ENCODE assay signal across 1 cellular context in the genomic region with DNA sequence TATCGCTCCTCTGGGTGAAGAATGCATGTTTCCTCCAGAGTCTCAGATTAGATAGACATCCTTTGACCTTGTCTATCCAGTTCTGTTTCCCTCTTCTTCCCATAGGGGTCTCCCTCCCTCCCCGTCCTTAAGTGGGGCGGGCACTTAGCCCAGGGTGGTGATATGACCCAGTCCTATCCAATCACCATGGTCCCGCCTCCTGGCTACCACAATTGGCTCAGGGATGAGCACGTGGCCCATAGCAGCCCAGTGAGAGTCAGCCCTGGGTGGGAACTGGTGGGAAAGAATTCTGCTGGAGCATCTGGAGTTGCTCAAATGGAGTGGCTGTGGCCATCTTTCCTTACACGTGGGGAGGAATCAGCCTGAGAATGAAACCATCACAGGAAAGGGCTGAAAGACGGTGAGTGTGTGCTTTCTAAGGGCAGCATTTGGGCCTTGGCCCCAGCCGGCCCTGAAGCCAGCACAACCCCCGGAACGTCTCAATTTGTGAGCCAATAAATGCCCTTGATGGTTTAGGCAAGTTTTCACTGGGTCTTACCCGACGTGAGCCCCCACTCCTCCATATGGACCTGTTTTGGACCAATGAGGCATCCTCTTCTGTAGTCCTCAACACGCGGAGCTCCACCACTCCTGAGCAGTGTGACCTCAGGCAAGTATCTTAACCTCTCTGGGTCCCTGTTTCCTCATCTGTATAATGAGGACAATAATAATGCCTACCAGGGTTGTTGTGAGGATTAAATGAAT.
TF ChIP-seq lines count a peak whose summit lies in the region.

No MANE protein-coding gene starts in this region.

TF ChIP-seq in HepG2, 621 proteins besides CTCF, POLR2A, EP300 and RAD21 (continued from another document):
- TF ChIP-seq, protein P1, sequence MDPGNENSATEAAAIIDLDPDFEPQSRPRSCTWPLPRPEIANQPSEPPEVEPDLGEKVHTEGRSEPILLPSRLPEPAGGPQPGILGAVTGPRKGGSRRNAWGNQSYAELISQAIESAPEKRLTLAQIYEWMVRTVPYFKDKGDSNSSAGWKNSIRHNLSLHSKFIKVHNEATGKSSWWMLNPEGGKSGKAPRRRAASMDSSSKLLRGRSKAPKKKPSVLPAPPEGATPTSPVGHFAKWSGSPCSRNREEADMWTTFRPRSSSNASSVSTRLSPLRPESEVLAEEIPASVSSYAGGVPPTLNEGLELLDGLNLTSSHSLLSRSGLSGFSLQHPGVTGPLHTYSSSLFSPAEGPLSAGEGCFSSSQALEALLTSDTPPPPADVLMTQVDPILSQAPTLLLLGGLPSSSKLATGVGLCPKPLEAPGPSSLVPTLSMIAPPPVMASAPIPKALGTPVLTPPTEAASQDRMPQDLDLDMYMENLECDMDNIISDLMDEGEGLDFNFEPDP (CRISPR knock-in tag; conservative IDR thresholded peaks at IDR 0.05), result no peak
- TF ChIP-seq CREM (IDR thresholded peaks at IDR 0.05) (no peak), CREM (CRISPR knock-in tag; IDR thresholded peaks at IDR 0.05) (no peak), ZNF232 (CRISPR knock-in tag; IDR thresholded peaks at IDR 0.05; ENCODE audit: borderline replicate concordance) (no peak), GATA4 (IDR thresholded peaks at IDR 0.05; ENCODE audit: borderline replicate concordance, low read depth) (0 out of 2 replicates have a peak, but pooled peaks have one; percentile 11), TEAD2 (CRISPR knock-in tag; IDR thresholded peaks at IDR 0.05) (no peak), KLF16 (CRISPR knock-in tag; IDR thresholded peaks at IDR 0.05) (peak in 1 of 2 experiments; percentile 32; a peak in 1 of 4 replicates), XRCC5 (optimal IDR thresholded peaks at IDR 0.05; ENCODE audit: low read length) (peak; percentile 68), PRPF4 (IDR thresholded peaks at IDR 0.05; ENCODE audit: low read depth, low read length, poor library complexity, severe bottlenecking) (no peak), ZNF772 (CRISPR knock-in tag; IDR thresholded peaks at IDR 0.05) (no peak), HOXA3 (CRISPR knock-in tag; IDR thresholded peaks at IDR 0.05) (peak; percentile 70), ZNF780A (CRISPR knock-in tag; IDR thresholded peaks at IDR 0.05) (no peak), ZMYM2 (CRISPR knock-in tag; IDR thresholded peaks at IDR 0.05) (no peak), ZNF331 (CRISPR knock-in tag; IDR thresholded peaks at IDR 0.05) (peak; percentile 38; the same call in 1 of the 2 replicates), ZNF563 (CRISPR knock-in tag; IDR thresholded peaks at IDR 0.05) (0 out of 2 replicates have a peak, but pooled peaks have one; percentile 40), ZSCAN22 (CRISPR knock-in tag; IDR thresholded peaks at IDR 0.05) (no peak), TOPORS (CRISPR knock-in tag; IDR thresholded peaks at IDR 0.05) (no peak), ZNF274 (CRISPR knock-in tag; IDR thresholded peaks at IDR 0.05) (no peak), KLF9 (CRISPR knock-in tag; IDR thresholded peaks at IDR 0.05; ENCODE audit: low read depth) (no peak), ZNF430 (CRISPR knock-in tag; IDR thresholded peaks at IDR 0.05) (no peak; the same call in 1 of the 2 replicates), HNRNPL (IDR thresholded peaks at IDR 0.05; ENCODE audit: low read depth, low read length) (no peak), MTA3 (CRISPR knock-in tag; IDR thresholded peaks at IDR 0.05) (no peak), SMAD1 (CRISPR knock-in tag; IDR thresholded peaks at IDR 0.05; ENCODE audit: borderline replicate concordance, low read depth) (no peak), ZBTB8A (CRISPR knock-in tag; IDR thresholded peaks at IDR 0.05; ENCODE audit: borderline replicate concordance, low read depth) (no peak), ZNF879 (CRISPR knock-in tag; IDR thresholded peaks at IDR 0.05) (no peak), ESRRA (CRISPR knock-in tag; IDR thresholded peaks at IDR 0.05; ENCODE audit: low read depth) (no peak), REPIN1 (CRISPR knock-in tag; IDR thresholded peaks at IDR 0.05; ENCODE audit: borderline replicate concordance, low read depth) (peak; percentile 71), ZNF891 (CRISPR knock-in tag; IDR thresholded peaks at IDR 0.05) (no peak), ZBTB7A (CRISPR knock-in tag; IDR thresholded peaks at IDR 0.05) (peak; percentile 63; the same call in 1 of the 2 replicates), SRF (IDR thresholded peaks at IDR 0.05; ENCODE audit: low read depth, low read length) (no peak), TAF1 (CRISPR knock-in tag; IDR thresholded peaks at IDR 0.05) (no peak), DMAP1 (CRISPR knock-in tag; IDR thresholded peaks at IDR 0.05) (peak; percentile 47; the same call in 1 of the 2 replicates), SUZ12 (IDR thresholded peaks at IDR 0.05; ENCODE audit: low read depth, low read length) (no peak), ZNF292 (CRISPR knock-in tag; IDR thresholded peaks at IDR 0.05; ENCODE audit: borderline replicate concordance, low read depth) (no peak), ZNF251 (CRISPR knock-in tag; IDR thresholded peaks at IDR 0.05) (no peak), MTF2 (CRISPR knock-in tag; IDR thresholded peaks at IDR 0.05; ENCODE audit: borderline replicate concordance) (no peak), KDM5A (IDR thresholded peaks at IDR 0.05; ENCODE audit: borderline replicate concordance, low read length) (no peak), CHCHD3 (CRISPR knock-in tag; IDR thresholded peaks at IDR 0.05) (no peak), NCOA2 (CRISPR knock-in tag; IDR thresholded peaks at IDR 0.05) (no peak; the same call in 1 of the 2 replicates), FLYWCH1 (CRISPR knock-in tag; IDR thresholded peaks at IDR 0.05) (no peak), NFKBIZ (CRISPR knock-in tag; IDR thresholded peaks at IDR 0.05) (peak; percentile 73; the same call in 1 of the 2 replicates)
- TF ChIP-seq, protein P2, sequence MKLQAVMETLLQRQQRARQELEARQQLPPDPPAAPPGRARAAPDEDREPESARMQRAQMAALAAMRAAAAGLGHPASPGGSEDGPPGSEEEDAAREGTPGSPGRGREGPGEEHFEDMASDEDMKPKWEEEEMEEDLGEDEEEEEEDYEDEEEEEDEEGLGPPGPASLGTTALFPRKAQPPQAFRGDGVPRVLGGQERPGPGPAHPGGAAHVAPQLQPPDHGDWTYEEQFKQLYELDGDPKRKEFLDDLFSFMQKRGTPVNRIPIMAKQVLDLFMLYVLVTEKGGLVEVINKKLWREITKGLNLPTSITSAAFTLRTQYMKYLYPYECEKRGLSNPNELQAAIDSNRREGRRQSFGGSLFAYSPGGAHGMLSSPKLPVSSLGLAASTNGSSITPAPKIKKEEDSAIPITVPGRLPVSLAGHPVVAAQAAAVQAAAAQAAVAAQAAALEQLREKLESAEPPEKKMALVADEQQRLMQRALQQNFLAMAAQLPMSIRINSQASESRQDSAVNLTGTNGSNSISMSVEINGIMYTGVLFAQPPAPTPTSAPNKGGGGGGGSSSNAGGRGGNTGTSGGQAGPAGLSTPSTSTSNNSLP (IDR thresholded peaks at IDR 0.05; ENCODE audit: low read depth, low read length), result no peak
- TF ChIP-seq, protein P3, sequence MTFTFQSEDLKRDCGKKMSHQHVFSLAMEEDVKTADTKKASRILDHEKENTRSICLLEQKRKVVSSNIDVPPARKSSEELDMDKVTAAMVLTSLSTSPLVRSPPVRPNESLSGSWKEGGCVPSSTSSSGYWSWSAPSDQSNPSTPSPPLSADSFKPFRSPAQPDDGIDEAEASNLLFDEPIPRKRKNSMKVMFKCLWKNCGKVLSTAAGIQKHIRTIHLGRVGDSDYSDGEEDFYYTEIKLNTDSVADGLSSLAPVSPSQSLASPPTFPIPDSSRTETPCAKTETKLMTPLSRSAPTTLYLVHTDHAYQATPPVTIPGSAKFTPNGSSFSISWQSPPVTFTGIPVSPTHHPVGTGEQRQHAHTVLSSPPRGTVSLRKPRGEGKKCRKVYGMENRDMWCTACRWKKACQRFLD (CRISPR knock-in tag; IDR thresholded peaks at IDR 0.05; ENCODE audit: borderline replicate concordance), result no peak
- TF ChIP-seq, protein P4, sequence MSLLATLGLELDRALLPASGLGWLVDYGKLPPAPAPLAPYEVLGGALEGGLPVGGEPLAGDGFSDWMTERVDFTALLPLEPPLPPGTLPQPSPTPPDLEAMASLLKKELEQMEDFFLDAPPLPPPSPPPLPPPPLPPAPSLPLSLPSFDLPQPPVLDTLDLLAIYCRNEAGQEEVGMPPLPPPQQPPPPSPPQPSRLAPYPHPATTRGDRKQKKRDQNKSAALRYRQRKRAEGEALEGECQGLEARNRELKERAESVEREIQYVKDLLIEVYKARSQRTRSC (CRISPR knock-in tag; IDR thresholded peaks at IDR 0.05; ENCODE audit: low read depth), result no peak
- TF ChIP-seq, protein P5, sequence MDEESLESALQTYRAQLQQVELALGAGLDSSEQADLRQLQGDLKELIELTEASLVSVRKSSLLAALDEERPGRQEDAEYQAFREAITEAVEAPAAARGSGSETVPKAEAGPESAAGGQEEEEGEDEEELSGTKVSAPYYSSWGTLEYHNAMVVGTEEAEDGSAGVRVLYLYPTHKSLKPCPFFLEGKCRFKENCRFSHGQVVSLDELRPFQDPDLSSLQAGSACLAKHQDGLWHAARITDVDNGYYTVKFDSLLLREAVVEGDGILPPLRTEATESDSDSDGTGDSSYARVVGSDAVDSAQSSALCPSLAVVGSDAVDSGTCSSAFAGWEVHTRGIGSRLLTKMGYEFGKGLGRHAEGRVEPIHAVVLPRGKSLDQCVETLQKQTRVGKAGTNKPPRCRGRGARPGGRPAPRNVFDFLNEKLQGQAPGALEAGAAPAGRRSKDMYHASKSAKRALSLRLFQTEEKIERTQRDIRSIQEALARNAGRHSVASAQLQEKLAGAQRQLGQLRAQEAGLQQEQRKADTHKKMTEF (CRISPR knock-in tag; IDR thresholded peaks at IDR 0.05), result peak; percentile 52; the same call in 1 of the 2 replicates
- TF ChIP-seq, protein P6, sequence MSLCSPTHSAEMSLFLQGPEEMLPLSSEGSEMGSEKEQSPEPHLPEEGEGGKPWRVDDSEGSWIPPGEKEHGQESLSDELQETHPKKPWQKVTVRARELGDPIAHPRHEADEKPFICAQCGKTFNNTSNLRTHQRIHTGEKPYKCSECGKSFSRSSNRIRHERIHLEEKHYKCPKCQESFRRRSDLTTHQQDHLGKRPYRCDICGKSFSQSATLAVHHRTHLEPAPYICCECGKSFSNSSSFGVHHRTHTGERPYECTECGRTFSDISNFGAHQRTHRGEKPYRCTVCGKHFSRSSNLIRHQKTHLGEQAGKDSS (CRISPR knock-in tag; IDR thresholded peaks at IDR 0.05; ENCODE audit: borderline replicate concordance, low read depth), result no peak; the same call in 1 of the 2 replicates
- TF ChIP-seq, protein P7, sequence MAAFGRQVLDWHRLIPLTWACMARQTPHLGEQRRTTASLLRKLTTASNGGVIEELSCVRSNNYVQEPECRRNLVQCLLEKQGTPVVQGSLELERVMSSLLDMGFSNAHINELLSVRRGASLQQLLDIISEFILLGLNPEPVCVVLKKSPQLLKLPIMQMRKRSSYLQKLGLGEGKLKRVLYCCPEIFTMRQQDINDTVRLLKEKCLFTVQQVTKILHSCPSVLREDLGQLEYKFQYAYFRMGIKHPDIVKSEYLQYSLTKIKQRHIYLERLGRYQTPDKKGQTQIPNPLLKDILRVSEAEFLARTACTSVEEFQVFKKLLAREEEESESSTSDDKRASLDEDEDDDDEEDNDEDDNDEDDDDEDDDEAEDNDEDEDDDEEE (CRISPR knock-in tag; IDR thresholded peaks at IDR 0.05), result peak; percentile 24; the same call in 1 of the 2 replicates
- TF ChIP-seq, protein P8, sequence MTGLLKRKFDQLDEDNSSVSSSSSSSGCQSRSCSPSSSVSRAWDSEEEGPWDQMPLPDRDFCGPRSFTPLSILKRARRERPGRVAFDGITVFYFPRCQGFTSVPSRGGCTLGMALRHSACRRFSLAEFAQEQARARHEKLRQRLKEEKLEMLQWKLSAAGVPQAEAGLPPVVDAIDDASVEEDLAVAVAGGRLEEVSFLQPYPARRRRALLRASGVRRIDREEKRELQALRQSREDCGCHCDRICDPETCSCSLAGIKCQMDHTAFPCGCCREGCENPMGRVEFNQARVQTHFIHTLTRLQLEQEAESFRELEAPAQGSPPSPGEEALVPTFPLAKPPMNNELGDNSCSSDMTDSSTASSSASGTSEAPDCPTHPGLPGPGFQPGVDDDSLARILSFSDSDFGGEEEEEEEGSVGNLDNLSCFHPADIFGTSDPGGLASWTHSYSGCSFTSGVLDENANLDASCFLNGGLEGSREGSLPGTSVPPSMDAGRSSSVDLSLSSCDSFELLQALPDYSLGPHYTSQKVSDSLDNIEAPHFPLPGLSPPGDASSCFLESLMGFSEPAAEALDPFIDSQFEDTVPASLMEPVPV (CRISPR knock-in tag; IDR thresholded peaks at IDR 0.05), result no peak
- TF ChIP-seq, protein P9, sequence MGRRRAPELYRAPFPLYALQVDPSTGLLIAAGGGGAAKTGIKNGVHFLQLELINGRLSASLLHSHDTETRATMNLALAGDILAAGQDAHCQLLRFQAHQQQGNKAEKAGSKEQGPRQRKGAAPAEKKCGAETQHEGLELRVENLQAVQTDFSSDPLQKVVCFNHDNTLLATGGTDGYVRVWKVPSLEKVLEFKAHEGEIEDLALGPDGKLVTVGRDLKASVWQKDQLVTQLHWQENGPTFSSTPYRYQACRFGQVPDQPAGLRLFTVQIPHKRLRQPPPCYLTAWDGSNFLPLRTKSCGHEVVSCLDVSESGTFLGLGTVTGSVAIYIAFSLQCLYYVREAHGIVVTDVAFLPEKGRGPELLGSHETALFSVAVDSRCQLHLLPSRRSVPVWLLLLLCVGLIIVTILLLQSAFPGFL (CRISPR knock-in tag; IDR thresholded peaks at IDR 0.05), result no peak
